ENCODE assay signal across 24 cellular contexts in the genomic region with DNA sequence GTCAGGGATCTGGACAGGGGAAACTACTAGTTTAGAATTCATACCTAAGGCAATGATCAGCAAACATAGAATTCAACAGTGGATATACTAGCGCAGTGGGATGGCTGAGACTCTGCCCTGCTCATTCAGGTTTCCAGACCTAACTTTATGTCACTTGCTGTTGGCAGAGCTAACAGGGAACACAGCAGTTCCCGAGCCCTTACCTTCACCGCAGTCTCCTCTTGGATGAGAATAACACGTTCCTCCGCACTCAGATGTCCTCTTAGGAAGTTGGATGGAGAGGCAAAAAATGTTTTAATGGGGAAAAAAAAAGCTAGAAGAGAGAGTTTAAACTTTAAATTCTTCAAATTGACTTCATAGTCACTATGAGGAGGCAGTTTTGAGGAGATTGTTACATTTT.
DNase-seq lines count a peak whose midpoint lies in the region; ATAC-seq, FAIRE-seq and TF ChIP-seq lines count a peak whose summit lies in the region.
"Had no signal": no experiment of that assay in that cellular context is flagged by ENCODE, and none has a peak within 500 bp of the region (broad histone marks: within the 10 kb centered on the region; RNA-seq: fewer than 3 reads in every experiment).

No MANE protein-coding gene starts in this region.

- H3K36me3 Mint-ChIP-seq in GM23338 (ENCODE audit: low read depth) (no peaks in the 10 kb centered on the region), WTC11 (no peaks in the 10 kb centered on the region), neural progenitor cell (no peaks in the 10 kb centered on the region)
- H3K36me3 Mint-ChIP-seq in activated T-helper 2 cell treated with anti-CD3 and anti-CD28 coated beads, Interferon-gamma antibody, Interleukin-2, Interleukin-4, amounts not matched to agents 10 μg/mL and 5 μg/mL and 100 μg/mL, durations not matched to agents 14 hours and 24 hours and 36 hours (ENCODE audit: low read depth): no peaks in the 10 kb centered on the region
- H3K36me3 Mint-ChIP-seq: CD14-positive monocyte; CD8-positive, alpha-beta memory T cell had no signal

- H3K36me3 ChIP-seq in GM23338 (ENCODE audit: insufficient read depth): no peaks in the 10 kb centered on the region
- H3K36me3 ChIP-seq in iPS-20b (ENCODE audit: insufficient read depth, low read depth, low read length): no peaks in the 10 kb centered on the region
- no peaks in the 10 kb centered on the region for H3K36me3 ChIP-seq in neural progenitor cell
- H3K36me3 ChIP-seq: BLaER1, HAP-1 had no signal

- H3K4me3 Mint-ChIP-seq in GM23338: no peak overlapping the region
- no peak overlapping the region for H3K4me3 Mint-ChIP-seq in WTC11
- no peak overlapping the region for H3K4me3 Mint-ChIP-seq in neural progenitor cell
- H3K4me3 Mint-ChIP-seq in activated T-helper 2 cell treated with anti-CD3 and anti-CD28 coated beads, Interferon-gamma antibody, Interleukin-2, Interleukin-4, amounts not matched to agents 10 μg/mL and 5 μg/mL and 100 μg/mL, durations not matched to agents 14 hours and 24 hours and 36 hours (ENCODE audit: low read depth): no peak overlapping the region
- H3K4me3 Mint-ChIP-seq: B cell; CD14-positive monocyte; CD4-positive, alpha-beta T cell; CD8-positive, alpha-beta memory T cell; HFFc6 had no signal

- H3K4me3 ChIP-seq in GM23338: no peak overlapping the region
- no peak overlapping the region for H3K4me3 ChIP-seq in iPS-20b (ENCODE audit: low read length)
- H3K4me3 ChIP-seq in neural progenitor cell: no peak overlapping the region
- H3K4me3 ChIP-seq: BLaER1, HAP-1 had no signal

- CTCF ChIA-PET in WTC11 (lab: Charles Lee): no interaction called here

- H3K4me2 ChIP-seq in GM23338: no peak overlapping the region
- no peak overlapping the region for H3K4me2 ChIP-seq in neural progenitor cell
- H3K4me2 ChIP-seq: BLaER1 had no signal

- peak; percentile 16 for DNase-seq in GM23338 (ENCODE audit: low spot score)
- DNase-seq in WTC11 (ENCODE audit: low spot score): no peak
- no peak for DNase-seq in neural progenitor cell (ENCODE audit: low spot score)
- DNase-seq in urothelium cell line (ENCODE audit: low spot score): no peak
- DNase-seq in activated T-helper 2 cell treated with anti-CD3 and anti-CD28 coated beads, Interferon-gamma antibody, Interleukin-2, Interleukin-4, amounts not matched to agents 10 μg/mL and 5 μg/mL and 100 μg/mL, durations not matched to agents 14 hours and 24 hours and 36 hours (ENCODE audit: low spot score): no peak
- DNase-seq in NK-92 (lab: John Stamatoyannopoulos, UW; ENCODE audit: unreplicated experiment): no peak
- DNase-seq in C1 segment of cervical spinal cord (lab: John Stamatoyannopoulos, UW): no peak
- DNase-seq: CD4-positive, alpha-beta T cell; CD8-positive, alpha-beta memory T cell; DMS 273 treated with DMSO at 0.1 percent for 48 hours; DMS53; DMS79 treated with DMSO at 0.1 percent for 48 hours; GF-D8; HFFc6 had no signal

- H3K27me3 ChIP-seq in GM23338 (ENCODE audit: insufficient read depth): no peaks in the 10 kb centered on the region
- H3K27me3 ChIP-seq in iPS-20b (ENCODE audit: insufficient read depth, low read length): no peaks in the 10 kb centered on the region
- no peaks in the 10 kb centered on the region for H3K27me3 ChIP-seq in neural progenitor cell
- H3K27me3 ChIP-seq: BLaER1 had no signal

- peak overlapping the region; percentile 4; the same call in 1 of the 2 replicates for H3K9ac ChIP-seq in iPS-20b (ENCODE audit: low read depth, low read length)
- H3K9ac ChIP-seq in neural progenitor cell: no peak overlapping the region
- H3K9ac ChIP-seq: BLaER1 had no signal

- H3K27ac ChIP-seq in GM23338 (ENCODE audit: low read depth): no peak overlapping the region
- H3K27ac ChIP-seq in iPS-20b (ENCODE audit: low read length): no peak overlapping the region
- H3K27ac ChIP-seq in neural progenitor cell: no peak overlapping the region
- H3K27ac ChIP-seq: 22Rv1, BLaER1 had no signal

- no peaks in the 10 kb centered on the region for H3K9me2 ChIP-seq in GM23338 (ENCODE audit: insufficient read depth)

- no peaks in the 10 kb centered on the region for H3K9me3 Mint-ChIP-seq in GM23338
- H3K9me3 Mint-ChIP-seq in WTC11: no peaks in the 10 kb centered on the region
- H3K9me3 Mint-ChIP-seq in neural progenitor cell: no peaks in the 10 kb centered on the region
- H3K9me3 Mint-ChIP-seq in activated T-helper 2 cell treated with anti-CD3 and anti-CD28 coated beads, Interferon-gamma antibody, Interleukin-2, Interleukin-4, amounts not matched to agents 10 μg/mL and 5 μg/mL and 100 μg/mL, durations not matched to agents 14 hours and 24 hours and 36 hours: no peaks in the 10 kb centered on the region
- H3K9me3 Mint-ChIP-seq: CD4-positive, alpha-beta T cell; HFFc6 had no signal

- TF ChIP-seq CTCF in GM23338 (conservative IDR thresholded peaks at IDR 0.05; ENCODE audit: low read depth in 2 of 2) (no peak), WTC11 (IDR thresholded peaks at IDR 0.05) (no peak), neural progenitor cell (IDR thresholded peaks at IDR 0.05) (no peak)

- no peaks in the 10 kb centered on the region for H3K79me2 ChIP-seq in GM23338 (replicated peaks; ENCODE audit: insufficient read depth)
- no peaks in the 10 kb centered on the region for H3K79me2 ChIP-seq in neural progenitor cell (ENCODE audit: low read depth)

- H3K9me3 ChIP-seq in iPS-20b (ENCODE audit: insufficient read depth, low read depth, low read length): no peaks in the 10 kb centered on the region
- no peaks in the 10 kb centered on the region for H3K9me3 ChIP-seq in neural progenitor cell (ENCODE audit: low read depth)
- H3K9me3 ChIP-seq: BLaER1, HAP-1 had no signal

- H3K27ac Mint-ChIP-seq in GM23338: peak overlapping the region; percentile 78
- 0 out of 2 replicates have a peak overlapping the region, but pooled peaks have one; percentile 28 for H3K27ac Mint-ChIP-seq in WTC11
- no peak overlapping the region for H3K27ac Mint-ChIP-seq in neural progenitor cell
- no peak overlapping the region for H3K27ac Mint-ChIP-seq in activated T-helper 2 cell treated with anti-CD3 and anti-CD28 coated beads, Interferon-gamma antibody, Interleukin-2, Interleukin-4, amounts not matched to agents 10 μg/mL and 5 μg/mL and 100 μg/mL, durations not matched to agents 14 hours and 24 hours and 36 hours
- H3K27ac Mint-ChIP-seq: B cell; CD14-positive monocyte; CD4-positive, alpha-beta T cell; CD8-positive, alpha-beta memory T cell; HFFc6 had no signal

- POLR2A ChIA-PET in WTC11 (lab: Charles Lee): no interaction called here

- H3K27me3 Mint-ChIP-seq in GM23338 (ENCODE audit: insufficient read depth, low read depth, poor library complexity) (no peaks in the 10 kb centered on the region), WTC11 (ENCODE audit: low read depth) (no peaks in the 10 kb centered on the region), neural progenitor cell (ENCODE audit: insufficient read depth, low read depth) (no peaks in the 10 kb centered on the region)
- H3K27me3 Mint-ChIP-seq in activated T-helper 2 cell treated with anti-CD3 and anti-CD28 coated beads, Interferon-gamma antibody, Interleukin-2, Interleukin-4, amounts not matched to agents 10 μg/mL and 5 μg/mL and 100 μg/mL, durations not matched to agents 14 hours and 24 hours and 36 hours (ENCODE audit: low read depth): no peaks in the 10 kb centered on the region
- H3K27me3 Mint-ChIP-seq: B cell; CD8-positive, alpha-beta memory T cell had no signal

- H3K4me1 ChIP-seq in GM23338 (ENCODE audit: insufficient read depth): peaks cover 10% of the 10 kb centered on the region
- H3K4me1 ChIP-seq in iPS-20b (ENCODE audit: insufficient read depth, low read length): peaks cover 18% of the 10 kb centered on the region; the same call in 1 of the 2 replicates
- H3K4me1 ChIP-seq in neural progenitor cell: no peaks in the 10 kb centered on the region
- H3K4me1 ChIP-seq: HAP-1 had no signal

- intact Hi-C loops in activated T-helper 2 cell treated with anti-CD3 and anti-CD28 coated beads, Interferon-gamma antibody, Interleukin-2, Interleukin-4, amounts not matched to agents 10 μg/mL and 5 μg/mL and 100 μg/mL, durations not matched to agents 14 hours and 24 hours and 36 hours (cut with micrococcal nuclease): no loop called here

- ATAC-seq in GM23338 (peak; percentile 70), WTC11 (peak; percentile 71)

- H3F3A ChIP-seq in GM23338 (replicated peaks; ENCODE audit: low read depth) (no peaks in the 10 kb centered on the region), neural progenitor cell (ENCODE audit: low read depth) (no peaks in the 10 kb centered on the region)

- FAIRE-seq in urothelium cell line (lab: Jason Lieb, UNC): no peak
- FAIRE-seq: A204.1, D721Med, GM12891, GM18507 had no signal

- H2AFZ ChIP-seq in GM23338 (peak overlapping the region; percentile 40; the same call in 1 of the 2 replicates), neural progenitor cell (replicated peaks) (peak overlapping the region; percentile 46)

- H4K20me1 ChIP-seq in GM23338 (replicated peaks; ENCODE audit: insufficient read depth): no peaks in the 10 kb centered on the region
- no peaks in the 10 kb centered on the region for H4K20me1 ChIP-seq in neural progenitor cell (ENCODE audit: low read depth)
- H4K20me1 ChIP-seq: BLaER1 had no signal

- H3K4me1 Mint-ChIP-seq in GM23338: peaks cover 27% of the 10 kb centered on the region
- peaks cover 35% of the 10 kb centered on the region for H3K4me1 Mint-ChIP-seq in WTC11
- H3K4me1 Mint-ChIP-seq in neural progenitor cell: no peaks in the 10 kb centered on the region
- no peaks in the 10 kb centered on the region for H3K4me1 Mint-ChIP-seq in activated T-helper 2 cell treated with anti-CD3 and anti-CD28 coated beads, Interferon-gamma antibody, Interleukin-2, Interleukin-4, amounts not matched to agents 10 μg/mL and 5 μg/mL and 100 μg/mL, durations not matched to agents 14 hours and 24 hours and 36 hours (ENCODE audit: low read depth)
- H3K4me1 Mint-ChIP-seq: B cell; CD14-positive monocyte; CD8-positive, alpha-beta memory T cell had no signal

TF ChIP-seq in GM23338, 12 proteins besides CTCF, POLR2A, EP300 and RAD21 (continues in another document):
- TF ChIP-seq NANOG (IDR thresholded peaks at IDR 0.05; ENCODE audit: borderline replicate concordance): no peak
- TF ChIP-seq STAT1 (IDR thresholded peaks at IDR 0.05; ENCODE audit: unreplicated experiment): no peak
- TF ChIP-seq ZNF114 (CRISPR knock-in tag; IDR thresholded peaks at IDR 0.05): no peak
- TF ChIP-seq ZNF331 (CRISPR knock-in tag; IDR thresholded peaks at IDR 0.05; ENCODE audit: low read depth): no peak

TF ChIP-seq in WTC11, 78 proteins besides CTCF, POLR2A, EP300 and RAD21 (continues in another document):
- no peak for TF ChIP-seq ZNF317 (CRISPR knock-in tag; IDR thresholded peaks at IDR 0.05; ENCODE audit: borderline replicate concordance, low read depth)
- TF ChIP-seq ERG (CRISPR knock-in tag; IDR thresholded peaks at IDR 0.05): no peak

Comparison
In these comparisons a context has a peak if more than half of its experiments do, and no peak if none do; other contexts are left out.
1. H3K27ac Mint-ChIP-seq: peak in GM23338 (single experiment) and WTC11 (single experiment); none in neural progenitor cell (single experiment) and activated T-helper 2 cell treated with anti-CD3 and anti-CD28 coated beads, Interferon-gamma antibody, Interleukin-2, Interleukin-4, amounts not matched to agents 10 μg/mL and 5 μg/mL and 100 μg/mL, durations not matched to agents 14 hours and 24 hours and 36 hours (single experiment).